In genomic region chr5:56279979-56280378, GRCh38 we compare ENCODE assay signal across 12 cellular contexts. TPM values are rescaled to one million over a fixed set of nuclear protein-coding genes. Genes with fewer than 3 reads are reported as not detected.
DNase-seq lines count a peak whose midpoint lies in the region; ATAC-seq, FAIRE-seq and TF ChIP-seq lines count a peak whose summit lies in the region.
"Had no signal": no experiment of that assay in that cellular context is flagged by ENCODE, and none has a peak within 500 bp of the region (broad histone marks: within the 10 kb centered on the region; RNA-seq: fewer than 3 reads in every experiment).

No MANE protein-coding gene starts in this region.

- DNase-seq in Caki2 (ENCODE audit: low read depth) (peak; percentile 79), NCI-H226 (peak; percentile 47), epithelial cell of proximal tubule (ENCODE audit: low read depth) (peak; percentile 85), NCI-H2227 (lab: John Stamatoyannopoulos, UW; ENCODE audit: unreplicated experiment) (no peak), kidney (no peak)
- DNase-seq: activated T-cell treated with anti-CD3 and anti-CD28 coated beads, Interleukin-2, amount 50 U/mL, for 4 hours; NCI-H1417 treated with DMSO at 0.1 percent for 48 hours had no signal

- H3K27me3 Mint-ChIP-seq in nephron (ENCODE audit: low read depth), result no peaks in the 10 kb centered on the region

- in situ Hi-C loops in Caki2 (cut with HindIII; ENCODE audit: low pct_unique_long_range_greater_than_20kb, low sequenced_read_pairs), result no loop called here

- H3K27ac ChIP-seq in kidney (ENCODE audit: low read depth in 2 of 2, low read length in 2 of 2), result no peak overlapping the region

- no peak for FAIRE-seq in kidney (lab: Jason Lieb, UNC)

- no peak overlapping the region for H3K4me3 Mint-ChIP-seq in nephron
- H3K4me3 Mint-ChIP-seq: activated T-cell treated with anti-CD3 and anti-CD28 coated beads, Interleukin-2, amount 50 U/mL, for 4 hours; central memory CD8-positive, alpha-beta T cell had no signal

- H3K9ac ChIP-seq in kidney (ENCODE audit: low read length in 2 of 2), result no peak overlapping the region

- peaks cover 4% of the 10 kb centered on the region for H3K9me3 Mint-ChIP-seq in nephron
- H3K9me3 Mint-ChIP-seq: activated T-cell treated with anti-CD3 and anti-CD28 coated beads, Interleukin-2, amount 50 U/mL, for 4 hours; central memory CD8-positive, alpha-beta T cell had no signal

- TF ChIP-seq CTCF in epithelial cell of proximal tubule (conservative IDR thresholded peaks at IDR 0.05; ENCODE audit: low read depth, low read length), result no peak
- no peak for TF ChIP-seq CTCF in nephron (IDR thresholded peaks at IDR 0.05; ENCODE audit: unreplicated experiment in 3 of 3)
- no peak for TF ChIP-seq CTCF in kidney (IDR thresholded peaks at IDR 0.05; ENCODE audit: borderline replicate concordance, extremely low read depth, insufficient read depth)

- peaks cover 19% of the 10 kb centered on the region for H3K4me1 Mint-ChIP-seq in nephron
- H3K4me1 Mint-ChIP-seq: central memory CD8-positive, alpha-beta T cell had no signal

- H3K36me3 Mint-ChIP-seq in nephron (ENCODE audit: low read depth), result no peaks in the 10 kb centered on the region

- H3K36me3 ChIP-seq in kidney (ENCODE audit: control insufficient read depth in 1 of 2, insufficient read depth in 2 of 2, low read length in 2 of 2), result no peaks in the 10 kb centered on the region
- H3K36me3 ChIP-seq: heart left ventricle had no signal

- no peak overlapping the region for H3K4me3 ChIP-seq in epithelial cell of proximal tubule (ENCODE audit: low read depth, low read length)
- no peak overlapping the region for H3K4me3 ChIP-seq in kidney (ENCODE audit: low read length in 2 of 2)
- H3K4me3 ChIP-seq: heart left ventricle had no signal

- ATAC-seq in GM21825 (IDR thresholded peaks at IDR 0.05; ENCODE audit: unreplicated experiment) (no peak), HG03025 (IDR thresholded peaks at IDR 0.05; ENCODE audit: low FRiP score, unreplicated experiment) (no peak)
- ATAC-seq: activated T-cell treated with anti-CD3 and anti-CD28 coated beads, Interleukin-2, amount 50 U/mL, for 4 hours had no signal

- peaks cover 10 to 13% of the 10 kb centered on the region in 2 donors for H3K4me1 ChIP-seq in kidney (ENCODE audit: control insufficient read depth in 1 of 2, insufficient read depth in 1 of 2, low read depth in 1 of 2, low read length in 2 of 2)

- H3K27ac Mint-ChIP-seq in nephron, result peak overlapping the region; percentile 31 to 79 (median 76)

- intact Hi-C loops in kidney (cut with DNase I), result no loop called here

- H3K9me3 ChIP-seq in kidney (ENCODE audit: control insufficient read depth in 1 of 2, low read length in 2 of 2), result no peaks in the 10 kb centered on the region

RNA-seq across cellular contexts. Expression of gene ANKRD55, which starts 46.8 kb away (rescaled TPM):
- 4.7 TPM in 1 of 2 replicates, not detected in the other for total RNA-seq in Caki2 (2014; rRNA removed; shearing (Covaris generic); ENCODE audit: low replicate concordance)
- total RNA-seq in epithelial cell of proximal tubule (not detected in 2 replicates), kidney (1.2 TPM)
- polyA plus RNA-seq in kidney (ENCODE audit: insufficient read depth, low read depth, low replicate concordance), result 0.26 TPM
- polyA plus RNA-seq: heart left ventricle had no signal

Comparison
In these comparisons a context has a peak if more than half of its experiments do, and no peak if none do; other contexts are left out.
1. DNase-seq: peak in Caki2 (single experiment), NCI-H226 (single experiment) and epithelial cell of proximal tubule (single experiment); none in NCI-H2227 (single experiment) and kidney (single experiment).